Comparison of ENCODE assay signal across 11 cellular contexts in genomic region chr4:114615435-114615834, GRCh38. TPM values are rescaled to one million over a fixed set of nuclear protein-coding genes. Genes with fewer than 3 reads are reported as not detected.
DNase-seq lines count a peak whose midpoint lies in the region; ATAC-seq, FAIRE-seq and TF ChIP-seq lines count a peak whose summit lies in the region.
"Had no signal": no experiment of that assay in that cellular context is flagged by ENCODE, and none has a peak within 500 bp of the region (broad histone marks: within the 10 kb centered on the region; RNA-seq: fewer than 3 reads in every experiment).

No MANE protein-coding gene starts in this region.

- H3K36me3 ChIP-seq in colonic mucosa (no peaks in the 10 kb centered on the region), small intestine (ENCODE audit: control insufficient read depth in 2 of 2, insufficient read depth in 2 of 2, low read length in 2 of 2) (no peaks in the 10 kb centered on the region)
- H3K36me3 ChIP-seq: neutrophil had no signal

- peak overlapping the region in 1 of 2 donors; percentile 84 for H3K9ac ChIP-seq in colonic mucosa (ENCODE audit: low read depth in 2 of 2, low read length in 2 of 2)

- peak; percentile 78 for ATAC-seq in GM19438 (IDR thresholded peaks at IDR 0.05; ENCODE audit: low read depth, unreplicated experiment)
- ATAC-seq in HG03378 (IDR thresholded peaks at IDR 0.05; ENCODE audit: unreplicated experiment), result peak; percentile 69
- ATAC-seq: T-helper 17 cell had no signal

- H3K27me3 ChIP-seq in colonic mucosa (no peaks in the 10 kb centered on the region), small intestine (ENCODE audit: control insufficient read depth in 2 of 2, insufficient read depth in 2 of 2, low read length in 2 of 2) (no peaks in the 10 kb centered on the region)
- H3K27me3 ChIP-seq: neutrophil had no signal

- DNase-seq in colonic mucosa (peak; percentile 40), small intestine (peak; percentile 85), occipital lobe (lab: John Stamatoyannopoulos, UW) (no peak), nucleus accumbens (lab: John Stamatoyannopoulos, UW) (no peak)
- no peak for DNase-seq in central memory CD4-positive, alpha-beta T cell
- DNase-seq: stimulated activated CD4-positive, alpha-beta T cell treated with anti-CD3 and anti-CD28 coated beads, Interleukin-4, amount 100 ng/mL, for 4 hours; T-helper 17 cell had no signal

- H3K27ac ChIP-seq in colonic mucosa, result peak overlapping the region; percentile 84
- peak overlapping the region; percentile 81 to 91 for H3K27ac ChIP-seq in small intestine (ENCODE audit: low read depth in 1 of 2, low read length in 1 of 2)
- H3K27ac ChIP-seq: neutrophil had no signal

- no peaks in the 10 kb centered on the region for H3K4me1 ChIP-seq in colonic mucosa
- H3K4me1 ChIP-seq in small intestine (ENCODE audit: control insufficient read depth in 2 of 2, insufficient read depth in 1 of 2, low read depth in 1 of 2, low read length in 1 of 2), result peaks cover 2 to 3% of the 10 kb centered on the region in 2 donors

- intact Hi-C loops in colonic mucosa (cut with DNase I), result no loop called here

- WGBS in small intestine, 3 donors, result 15 to 50% (median 34%) methylated on average over 3 of the region's 3 CpGs

- no peaks in the 10 kb centered on the region for H3K9me3 ChIP-seq in colonic mucosa
- H3K9me3 ChIP-seq in small intestine (ENCODE audit: control insufficient read depth, low read depth), result no peaks in the 10 kb centered on the region
- H3K9me3 ChIP-seq: neutrophil had no signal

- H3K4me3 ChIP-seq in colonic mucosa (peak overlapping the region; percentile 25), small intestine (ENCODE audit: low read depth in 1 of 2, low read length in 2 of 2) (peak overlapping the region in 1 of 2 donors; percentile 30)

- no peak for FAIRE-seq in small intestine (lab: Jason Lieb, UNC)
- FAIRE-seq: endothelial cell of umbilical vein had no signal

- TF ChIP-seq CTCF in colonic mucosa (IDR thresholded peaks at IDR 0.05), result no peak

RNA-seq across cellular contexts. Expression of gene UGT8, which starts 16.8 kb away (rescaled TPM):
- total RNA-seq in colonic mucosa (10 to 100 TPM; 42.8 to 54.0 TPM), occipital lobe (5.1 TPM)
- 10 to 100 TPM in 1 of 3 donors, 1 to 10 TPM in 2; 7.6 to 18.9 (median 7.8) TPM for polyA plus RNA-seq in small intestine
- polyA plus RNA-seq: endothelial cell of umbilical vein had no signal

Comparison
In these comparisons a context has a peak if more than half of its experiments do, and no peak if none do; other contexts are left out.
1. DNase-seq: peak in colonic mucosa (single experiment) and small intestine (single experiment); none in central memory CD4-positive, alpha-beta T cell (single experiment), occipital lobe (single experiment) and nucleus accumbens (0 of 56).